ENCODE assay signal across 16 cellular contexts in genomic region chr12:80299976-80300375, GRCh38.
A peak's percentile ranks its signal among the peaks of the same experiment; 100 is the strongest.
DNase-seq lines count a peak whose midpoint lies in the region; ATAC-seq and TF ChIP-seq lines count a peak whose summit lies in the region.
"Had no signal": no experiment of that assay in that cellular context is flagged by ENCODE, and none has a peak within 500 bp of the region (broad histone marks: within the 10 kb centered on the region; RNA-seq: fewer than 3 reads in every experiment).

No MANE protein-coding gene starts in this region.

- H2AFZ ChIP-seq in MM.1S (ENCODE audit: low read length), result peak overlapping the region; percentile 39; the same call in 1 of the 2 replicates

- peak overlapping the region; percentile 41; the same call in 1 of the 2 replicates for H3K9ac ChIP-seq in MM.1S (ENCODE audit: low read length)

- ATAC-seq in GM18511 (IDR thresholded peaks at IDR 0.05; ENCODE audit: unreplicated experiment) (peak; percentile 79), HG02981 (IDR thresholded peaks at IDR 0.05; ENCODE audit: unreplicated experiment) (peak; percentile 66)

- no peaks in the 10 kb centered on the region for H3K79me2 ChIP-seq in MM.1S (ENCODE audit: low read length)

- DNase-seq in GM20000 (ENCODE audit: low spot score), result peak; percentile 27
- peak; percentile 92 for DNase-seq in MM.1S
- DNase-seq in NCI-H1436 treated with DMSO at 0.1 percent for 48 hours (lab: John Stamatoyannopoulos, UW), result no peak
- DNase-seq in COR-L47 (lab: John Stamatoyannopoulos, UW), result no peak
- no peak for DNase-seq in NCI-H2171 treated with DMSO at 0.1 percent for 48 hours (lab: John Stamatoyannopoulos, UW)
- no peak for DNase-seq in globus pallidus (ENCODE audit: low spot score)
- DNase-seq: amniotic stem cell; Caco-2; effector CD4-positive, alpha-beta T cell; Kasumi-1; naive B cell; NCI-H510A had no signal

- peaks cover 33% of the 10 kb centered on the region for H3K4me1 ChIP-seq in MM.1S (ENCODE audit: low read length)
- H3K4me1 ChIP-seq: Caco-2 had no signal

- H3K27me3 ChIP-seq in MM.1S (replicated peaks; ENCODE audit: insufficient read depth, low read length), result no peaks in the 10 kb centered on the region

- H3K36me3 ChIP-seq in MM.1S (replicated peaks; ENCODE audit: insufficient read depth, low read length), result no peaks in the 10 kb centered on the region

- no peaks in the 10 kb centered on the region for H3K9me3 ChIP-seq in MM.1S (replicated peaks; ENCODE audit: insufficient read depth, low read length)
- H3K9me3 ChIP-seq: Caco-2 had no signal

- 0 out of 2 replicates have a peak, but pooled peaks cover 2% of the 10 kb centered on the region for H3K9me2 ChIP-seq in MM.1S (replicated peaks; ENCODE audit: insufficient read depth, low read length)

- H3K27ac ChIP-seq in MM.1S (ENCODE audit: low read length), result peak overlapping the region; percentile 77
- H3K27ac ChIP-seq: SK-N-MC, skin epidermis had no signal

- no peaks in the 10 kb centered on the region for H4K20me1 ChIP-seq in MM.1S (ENCODE audit: insufficient read depth, low read length)

- no peak for TF ChIP-seq CTCF in GM20000 (IDR thresholded peaks at IDR 0.05; ENCODE audit: extremely low read depth, missing control alignments)
- TF ChIP-seq CTCF in MM.1S (IDR thresholded peaks at IDR 0.05; ENCODE audit: low read length), result no peak

- peak overlapping the region; percentile 17; the same call in 1 of the 2 replicates for H3K4me3 ChIP-seq in MM.1S (ENCODE audit: low read length)
- H3K4me3 ChIP-seq: SK-N-MC, skin epidermis had no signal

- peaks cover 16% of the 10 kb centered on the region for H3F3A ChIP-seq in MM.1S (ENCODE audit: insufficient read depth, low read length)

- peak overlapping the region; percentile 42 for H3K4me2 ChIP-seq in MM.1S (ENCODE audit: low read depth, low read length)

Comparison
In these comparisons a context has a peak if more than half of its experiments do, and no peak if none do; other contexts are left out.
1. DNase-seq: peak in GM20000 (single experiment) and MM.1S (single experiment); none in NCI-H1436 treated with DMSO at 0.1 percent for 48 hours (single experiment), COR-L47 (single experiment), NCI-H2171 treated with DMSO at 0.1 percent for 48 hours (single experiment) and globus pallidus (single experiment).